In the genomic region with DNA sequence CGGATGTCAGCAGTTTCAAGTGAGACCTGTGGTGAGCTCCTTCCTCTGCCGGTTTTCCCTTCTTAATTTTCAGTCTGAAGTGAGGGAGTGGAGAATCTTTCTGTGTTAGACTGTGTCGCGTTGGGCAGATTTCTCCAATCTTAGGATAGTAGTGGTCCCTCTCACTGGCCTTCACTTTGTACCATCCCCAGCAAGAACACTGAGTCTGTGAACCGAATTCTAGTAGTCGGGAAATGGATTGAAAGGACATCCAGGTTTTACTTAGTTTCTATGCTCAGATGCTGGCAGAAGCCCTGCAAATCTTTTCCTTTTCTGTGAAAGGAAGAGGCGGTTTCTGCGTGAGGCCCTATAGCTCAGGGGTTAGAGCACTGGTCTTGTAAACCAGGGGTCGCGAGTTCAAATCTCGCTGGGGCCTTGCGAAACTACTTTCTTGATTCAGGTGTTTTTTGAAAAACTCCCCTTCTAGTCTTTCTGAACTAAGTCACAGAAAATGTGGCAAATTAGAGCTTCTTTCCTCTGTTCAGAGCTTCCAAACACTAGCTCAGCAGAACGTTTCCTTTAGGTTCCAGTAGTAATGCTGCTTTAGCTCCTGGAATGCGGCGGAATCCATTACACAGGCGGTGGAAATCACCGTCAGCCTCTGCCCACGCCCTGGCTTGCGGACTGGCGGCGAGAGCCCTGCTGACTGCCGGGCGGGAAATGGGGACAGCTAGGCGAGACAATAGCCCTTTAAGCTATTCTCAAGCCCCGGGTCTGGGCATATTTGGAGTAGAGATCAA, we compare ENCODE assay signal across 8 cellular contexts. TPM values are rescaled to one million over a fixed set of nuclear protein-coding genes. Genes with fewer than 3 reads are reported as not detected.
A peak's percentile ranks its signal among the peaks of the same experiment; 100 is the strongest.
DNase-seq lines count a peak whose midpoint lies in the region; ATAC-seq, FAIRE-seq and TF ChIP-seq lines count a peak whose summit lies in the region.

No MANE protein-coding gene starts in this region.

- no peak for ATAC-seq in GM19328 (IDR thresholded peaks at IDR 0.05; ENCODE audit: unreplicated experiment)

- no peak overlapping the region for H3K23ac ChIP-seq in H9 (ENCODE audit: insufficient read length, low read depth, low read length)

- no peak overlapping the region for H4K8ac ChIP-seq in H9 (replicated peaks; ENCODE audit: insufficient read length, low read depth, low read length)

- no peak overlapping the region for H2BK120ac ChIP-seq in H9 (ENCODE audit: low read depth, low read length, poor library complexity, severe bottlenecking)

- no peak overlapping the region for H4K5ac ChIP-seq in H9 (ENCODE audit: insufficient read length, low read depth, low read length)

- no peaks in the 10 kb centered on the region for H3K4me1 ChIP-seq in H9 (ENCODE audit: insufficient read depth, low read length)

- peak overlapping the region; percentile 97 for H3K4me2 ChIP-seq in H9 (ENCODE audit: insufficient read depth, insufficient read length, low read length)

- no peak overlapping the region for H4K91ac ChIP-seq in H9 (ENCODE audit: insufficient read length, low read depth, low read length)

- no peaks in the 10 kb centered on the region for H3K79me1 ChIP-seq in H9 (ENCODE audit: insufficient read depth, low read depth, low read length, poor library complexity, severe bottlenecking)

- no peak overlapping the region for H2BK15ac ChIP-seq in H9 (ENCODE audit: low read depth, low read length)

- H3K27me3 Mint-ChIP-seq in H9 (ENCODE audit: low read depth): peaks cover 3% of the 10 kb centered on the region

- H3K14ac ChIP-seq in H9 (ENCODE audit: insufficient read depth, low read length): peak overlapping the region; percentile 74; the same call in 1 of the 2 replicates

- H3K27ac Mint-ChIP-seq in H9: peak overlapping the region; percentile 44 to 96 (median 88); a peak in 5 of 7 replicates

- H3K18ac ChIP-seq in H9 (ENCODE audit: insufficient read length, low read depth, low read length): peak overlapping the region; percentile 71

- no peaks in the 10 kb centered on the region for H3K9me3 Mint-ChIP-seq in H9

- H3K4me3 Mint-ChIP-seq in H9: no peak overlapping the region

- no peaks in the 10 kb centered on the region for H4K20me1 ChIP-seq in H9 (ENCODE audit: control insufficient read depth, insufficient read depth, insufficient read length)

- TF ChIP-seq CTCF in H9 (conservative IDR thresholded peaks at IDR 0.05) (no peak), VCaP (conservative IDR thresholded peaks at IDR 0.05) (no peak), bronchial epithelial cell (IDR thresholded peaks at IDR 0.05; ENCODE audit: insufficient read depth, low read length, severe bottlenecking) (no peak)

- peak overlapping the region; percentile 97 for H2AFZ ChIP-seq in H9 (ENCODE audit: low read length)

- no peak overlapping the region for H2BK5ac ChIP-seq in H9 (ENCODE audit: insufficient read length, low read length)

- DNase-seq in DMS79 (lab: John Stamatoyannopoulos, UW) (peak; percentile 60), H9 (peak; percentile 91), NCI-H2029 (lab: John Stamatoyannopoulos, UW) (peak; percentile 28), bronchial epithelial cell (ENCODE audit: low read depth) (peak; percentile 85), iris pigment epithelial cell (ENCODE audit: low read depth) (peak; percentile 90), smooth muscle cell of the brain vasculature (ENCODE audit: low read depth, low spot score) (peak; percentile 69)

- no peak overlapping the region for H2BK20ac ChIP-seq in H9 (ENCODE audit: low read depth, low read length, poor library complexity, severe bottlenecking)

- H3K9ac ChIP-seq in H9 (ENCODE audit: extremely low read depth, insufficient read length, low read length): peak overlapping the region; percentile 75

- H3K27me3 ChIP-seq in H9 (ENCODE audit: insufficient read depth, low read length): no peaks in the 10 kb centered on the region
- no peaks in the 10 kb centered on the region for H3K27me3 ChIP-seq in bronchial epithelial cell (ENCODE audit: control insufficient read depth, insufficient read depth, low read length)

- no peak overlapping the region for H2BK12ac ChIP-seq in H9 (ENCODE audit: insufficient read length, low read depth, low read length)

- no CpG with 5 or more reads among the region's 25 CpGs for WGBS in H9 (ENCODE audit: extremely low coverage, insufficient read length, low lambda C conversion rate)

- peak overlapping the region; percentile 74 for H3K4me3 ChIP-seq in bronchial epithelial cell (ENCODE audit: low read depth, low read length)

- H3K9me3 ChIP-seq in H9 (ENCODE audit: control insufficient read depth, low read depth, low read length): no peaks in the 10 kb centered on the region

- no peak overlapping the region for H3K4ac ChIP-seq in H9 (ENCODE audit: low read depth, low read length)

- H3K56ac ChIP-seq in H9 (ENCODE audit: insufficient read length, low read depth, low read length): no peak overlapping the region

- H3K36me3 ChIP-seq in bronchial epithelial cell (ENCODE audit: control insufficient read depth, insufficient read depth, low read length): no peaks in the 10 kb centered on the region

- FAIRE-seq in bronchial epithelial cell (lab: Jason Lieb, UNC): no peak

- H3K36me3 Mint-ChIP-seq in H9 (ENCODE audit: insufficient read depth in 1 of 3, low read depth in 3 of 3): no peaks in the 10 kb centered on the region

- H2AK5ac ChIP-seq in H9 (ENCODE audit: insufficient read length, low read length): no peak overlapping the region

- no peaks in the 10 kb centered on the region for H3K79me2 ChIP-seq in H9 (ENCODE audit: insufficient read depth, low read length)

- peaks cover 23% of the 10 kb centered on the region for H3K23me2 ChIP-seq in H9 (ENCODE audit: insufficient read length, low read depth, low read length, poor library complexity, severe bottlenecking)

- H3K4me1 Mint-ChIP-seq in H9: peaks cover 17 to 18% of the 10 kb centered on the region in 2 experiments

- H3T11ph ChIP-seq in H9 (ENCODE audit: low read length): no peak overlapping the region

- H3K27ac ChIP-seq in H9 (ENCODE audit: insufficient read length, low read depth, low read length) (peak overlapping the region; percentile 30), VCaP (peak overlapping the region; percentile 96)

RNA-seq across cellular contexts. Expression of gene RNASE4, which starts 2.8 kb away (rescaled TPM):
- total RNA-seq in H9 (2021) (not detected in 2 replicates), bronchial epithelial cell (2.9 and 4.7 TPM in 2 replicates)

RNA-seq across cellular contexts. Expression of gene ANG, which starts 7.0 kb away (rescaled TPM):
- total RNA-seq in H9 (2021) (3.2 and 3.8 TPM in 2 replicates), bronchial epithelial cell (2.4 and 2.9 TPM in 2 replicates)

RNA-seq across cellular contexts. Expression of gene OR6S1, which starts 40.0 kb away (rescaled TPM):
- not detected in 2 replicates for total RNA-seq in H9 (2021)
- total RNA-seq in bronchial epithelial cell: not detected in 2 replicates

Comparison
In these comparisons a context has a peak if more than half of its experiments do, and no peak if none do; other contexts are left out.
1. DNase-seq: peak in every context shown above with its lines; median percentile 91 in H9; 90 in iris pigment epithelial cell; 85 in bronchial epithelial cell; 69 in smooth muscle cell of the brain vasculature; 60 in DMS79; 28 in NCI-H2029.